In the genomic region with DNA sequence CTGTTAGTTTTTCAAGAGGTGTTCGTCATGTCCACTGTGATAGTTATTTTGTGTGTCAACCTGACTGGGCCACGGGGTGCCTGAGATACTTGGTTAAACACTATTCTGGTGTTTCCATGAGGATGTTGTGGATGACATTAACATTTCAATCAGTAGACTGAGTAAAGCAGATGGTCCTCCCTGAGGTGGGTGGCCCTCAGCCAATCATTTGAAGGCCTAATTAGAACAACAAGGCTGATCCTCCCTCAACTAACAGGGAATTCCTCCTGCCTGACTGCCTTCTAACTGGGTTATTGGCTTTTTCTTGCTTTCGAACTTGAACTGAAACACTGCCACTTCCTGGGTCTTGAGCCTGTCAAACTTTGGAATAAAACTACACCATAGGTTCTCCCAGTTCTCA, we compare ENCODE assay signal across 23 cellular contexts.
"Had no signal": no experiment of that assay in that cellular context is flagged by ENCODE, and none has a peak within 500 bp of the region (broad histone marks: within the 10 kb centered on the region; RNA-seq: fewer than 3 reads in every experiment).

No MANE protein-coding gene starts in this region.

- ATAC-seq: effector memory CD8-positive, alpha-beta T cell; heart right ventricle; left ventricle myocardium superior; lower lobe of right lung; naive thymus-derived CD8-positive, alpha-beta T cell; sciatic nerve; stimulated activated effector memory CD8-positive, alpha-beta T cell treated with anti-CD3 and anti-CD28 coated beads, Interleukin-12 subunit alpha, Interleukin-12 subunit beta, amount 100 ng/mL, for 72 hours had no signal

- DNase-seq: cortex of kidney; effector memory CD8-positive, alpha-beta T cell; erythroblast; esophagus squamous epithelium; foreskin melanocyte; glutamatergic neuron; heart right ventricle; hippocampal formation; immature natural killer cell; islet precursor cell; kidney glomerular epithelial cell; left ventricle myocardium superior; lower lobe of right lung; naive thymus-derived CD8-positive, alpha-beta T cell; nephron progenitor cell; nucleus accumbens; stimulated activated CD4-positive, alpha-beta T cell treated with anti-CD3 and anti-CD28 coated beads, Interleukin-2, amount 100 ng/mL, for 24 hours; stimulated activated CD4-positive, alpha-beta T cell treated with anti-CD3 and anti-CD28 coated beads, Interleukin-4, amount 100 ng/mL, for 24 hours; stimulated activated naive CD4-positive, alpha-beta T cell treated with Interleukin-2 at 50 U/mL for 16 hours; stomach; thyroid gland had no signal
